In the genomic region with DNA sequence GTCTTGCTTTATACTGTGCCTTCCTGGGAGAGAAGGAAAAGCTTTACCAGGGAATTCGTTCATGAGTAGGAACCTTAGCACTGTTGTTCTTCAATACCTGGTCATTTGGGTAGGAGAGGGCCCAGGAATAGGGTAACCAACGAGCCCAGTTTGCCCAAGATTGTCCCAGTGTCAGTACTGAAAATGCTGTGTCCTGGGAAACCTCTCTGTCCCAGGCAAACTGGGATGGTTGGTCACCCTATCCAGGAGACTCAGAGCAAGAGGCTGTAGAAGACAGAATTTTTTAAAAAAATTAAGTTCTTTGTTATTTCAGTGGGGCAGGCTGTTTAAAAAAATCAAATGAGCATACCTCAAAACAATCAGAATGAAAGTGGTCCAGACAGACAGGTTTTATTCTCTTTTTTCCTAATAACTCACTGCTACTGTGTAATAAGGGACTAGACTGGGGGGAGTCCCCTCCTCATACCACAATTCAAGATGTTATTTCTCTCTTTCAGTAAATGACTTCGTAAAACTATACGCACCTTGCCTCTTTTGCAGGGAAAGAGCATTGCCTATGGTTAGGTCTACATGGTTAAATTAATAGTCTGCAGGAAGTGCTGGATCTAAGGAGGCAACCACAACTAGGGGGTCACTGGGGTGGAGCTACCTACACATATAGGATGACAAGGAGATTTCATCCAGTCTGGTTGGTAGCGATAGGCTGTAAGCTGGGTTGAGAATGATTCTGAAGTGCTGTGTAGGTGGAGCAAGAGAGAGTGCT, we compare ENCODE assay signal across 8 cellular contexts. TPM values are rescaled to one million over a fixed set of nuclear protein-coding genes. Genes with fewer than 3 reads are reported as not detected.
DNase-seq lines count a peak whose midpoint lies in the region; ATAC-seq and TF ChIP-seq lines count a peak whose summit lies in the region.

No MANE protein-coding gene starts in this region.

- H3K4me3 ChIP-seq in IMR-90 (ENCODE audit: insufficient read depth, low read depth, low read length) (no peak overlapping the region), gastroesophageal sphincter (no peak overlapping the region), osteoblast (ENCODE audit: insufficient read depth, low read length) (no peak overlapping the region), suprapubic skin (no peak overlapping the region)

- H3K36me3 ChIP-seq in IMR-90 (ENCODE audit: control insufficient read depth, insufficient read depth, low read length) (peaks cover 5% of the 10 kb centered on the region), gastroesophageal sphincter (no peaks in the 10 kb centered on the region), osteoblast (ENCODE audit: insufficient read depth, low read length) (no peaks in the 10 kb centered on the region), suprapubic skin (peaks cover 7% of the 10 kb centered on the region)

- H3K56ac ChIP-seq in IMR-90 (ENCODE audit: extremely low read depth, insufficient read depth, low read length): no peak overlapping the region

- no peak overlapping the region for H3K4ac ChIP-seq in IMR-90 (ENCODE audit: low read depth, low read length)

- intact Hi-C loops in IMR-90 (cut with micrococcal nuclease) (no loop called here), Right ventricle myocardium inferior (cut with DNase I) (loop anchor here (5.0 kb wide), 2 partner anchors 51 to 66 kb away; no protein-coding TSS in a partner anchor)

- TF ChIP-seq CTCF in IMR-90 (conservative IDR thresholded peaks at IDR 0.05; ENCODE audit: low read depth, low read length) (no peak), gastroesophageal sphincter (IDR thresholded peaks at IDR 0.05) (no peak), osteoblast (IDR thresholded peaks at IDR 0.05; ENCODE audit: extremely low read depth, low read depth, low read length) (no peak), suprapubic skin (IDR thresholded peaks at IDR 0.05) (no peak)

- dilution Hi-C loops in IMR-90 (cut with HindIII; ENCODE audit: low sequenced_read_pairs, unreplicated experiment): no loop called here

- H3K4me1 ChIP-seq in IMR-90 (ENCODE audit: control insufficient read depth, insufficient read depth, low read length): peaks cover 8% of the 10 kb centered on the region
- H3K4me1 ChIP-seq in gastroesophageal sphincter: peaks cover 15 to 41% (median 20%) of the 10 kb centered on the region in 3 donors
- peaks cover 47% of the 10 kb centered on the region for H3K4me1 ChIP-seq in osteoblast (ENCODE audit: insufficient read depth, low read length)
- H3K4me1 ChIP-seq in suprapubic skin: peaks cover 40% of the 10 kb centered on the region

- peaks cover 14% of the 10 kb centered on the region for H3K9me1 ChIP-seq in IMR-90 (ENCODE audit: insufficient read depth, low read length)

- H2BK120ac ChIP-seq in IMR-90 (ENCODE audit: low read depth, low read length): no peak overlapping the region

- H3K9ac ChIP-seq in IMR-90 (ENCODE audit: low read depth, low read length): no peak overlapping the region

- no peak overlapping the region for H3K27ac ChIP-seq in IMR-90 (ENCODE audit: insufficient read depth, low read length)
- H3K27ac ChIP-seq in gastroesophageal sphincter: peak overlapping the region in 3 of 4 donors; percentile 3 to 75 (median 74)
- H3K27ac ChIP-seq in osteoblast (ENCODE audit: low read depth, low read length): no peak overlapping the region
- H3K27ac ChIP-seq in suprapubic skin: no peak overlapping the region

- no TSS peak for BruUV-seq in IMR-90 (replicated peaks; lab: Mats Ljungman, UMichigan)

- H4K91ac ChIP-seq in IMR-90 (ENCODE audit: insufficient read depth, low read depth, low read length): no peak overlapping the region

- no peak for TF ChIP-seq RAD21 in IMR-90 (IDR thresholded peaks at IDR 0.05; ENCODE audit: low read length)

- 100% methylated on average over 1 of the region's 5 CpGs; no CpG with 5 or more reads in 1 of the 2 experiments for WGBS in IMR-90 (ENCODE audit: extremely low coverage in 2 of 2, insufficient read length in 1 of 2), 2 experiments
- WGBS in gastroesophageal sphincter (ENCODE audit: low coverage in 1 of 2), 2 donors: 85 to 93% methylated on average over 2 to 4 of the region's 5 CpGs
- WGBS in suprapubic skin: 91% methylated on average over 5 of the region's 5 CpGs

- H3K79me2 ChIP-seq in osteoblast (ENCODE audit: insufficient read depth, low read length): peaks cover 46% of the 10 kb centered on the region

- H2BK15ac ChIP-seq in IMR-90 (ENCODE audit: low read depth, low read length): no peak overlapping the region

- H2AFZ ChIP-seq in IMR-90 (replicated peaks; ENCODE audit: low read length, poor library complexity) (no peak overlapping the region), osteoblast (ENCODE audit: low read length) (no peak overlapping the region)

- H3K27me3 ChIP-seq in IMR-90 (ENCODE audit: control insufficient read depth, insufficient read depth, low read length): no peaks in the 10 kb centered on the region
- H3K27me3 ChIP-seq in gastroesophageal sphincter: no peaks in the 10 kb centered on the region
- no peaks in the 10 kb centered on the region for H3K27me3 ChIP-seq in osteoblast (ENCODE audit: insufficient read depth, low read length)
- H3K27me3 ChIP-seq in suprapubic skin: no peaks in the 10 kb centered on the region

- CTCF ChIA-PET in IMR-90 (lab: Yijun Ruan, JAX): interaction anchor here (1.4 kb wide), 1 partner anchor 12 kb away, joined by 3 read pairs; no protein-coding TSS in a partner anchor

- 0 out of 2 replicates have a peak overlapping the region, but pooled peaks have one; percentile 28 for H4K5ac ChIP-seq in IMR-90 (ENCODE audit: low read depth, low read length)

- no peak overlapping the region; the same call in 1 of the 2 replicates for H3K23ac ChIP-seq in IMR-90 (ENCODE audit: low read depth, low read length)

- H2AK9ac ChIP-seq in IMR-90 (replicated peaks; ENCODE audit: low read depth, low read length, poor library complexity): no peak overlapping the region

- no peak overlapping the region for H4K8ac ChIP-seq in IMR-90 (ENCODE audit: low read depth in 2 of 2, low read length in 2 of 2)

- H2BK5ac ChIP-seq in IMR-90 (ENCODE audit: low read depth, low read length, poor library complexity, severe bottlenecking): no peak overlapping the region

- TF ChIP-seq POLR2A in IMR-90 (IDR thresholded peaks at IDR 0.05; ENCODE audit: low read depth, low read length) (no peak), gastroesophageal sphincter (IDR thresholded peaks at IDR 0.05) (no peak), suprapubic skin (IDR thresholded peaks at IDR 0.05) (no peak)

- no peak overlapping the region for H2BK20ac ChIP-seq in IMR-90 (ENCODE audit: low read depth, low read length)

- H3K4me2 ChIP-seq in IMR-90 (ENCODE audit: low read depth, low read length) (no peak overlapping the region), osteoblast (ENCODE audit: insufficient read depth, low read length) (no peak overlapping the region)

- no peak overlapping the region for H3K18ac ChIP-seq in IMR-90 (ENCODE audit: low read depth, low read length)

- H3K79me1 ChIP-seq in IMR-90 (ENCODE audit: low read depth in 1 of 2, low read length in 2 of 2): peaks cover 38 to 61% of the 10 kb centered on the region in 2 experiments

- POLR2A ChIA-PET in IMR-90 (lab: Charles Lee; ENCODE audit: unreplicated experiment): no interaction called here

- in situ Hi-C loops in IMR-90 (cut with MboI; ENCODE audit: low sequenced_read_pairs): no loop called here

- H2AK5ac ChIP-seq in IMR-90 (ENCODE audit: low read depth, low read length): no peak overlapping the region

- H3K9me3 ChIP-seq in IMR-90 (ENCODE audit: control insufficient read depth, insufficient read depth, low read length): no peaks in the 10 kb centered on the region; the same call in 1 of the 2 replicates
- no peaks in the 10 kb centered on the region for H3K9me3 ChIP-seq in gastroesophageal sphincter
- H3K9me3 ChIP-seq in osteoblast (ENCODE audit: low read depth, low read length): no peaks in the 10 kb centered on the region
- H3K9me3 ChIP-seq in suprapubic skin: peaks cover 4% of the 10 kb centered on the region

- TF ChIP-seq EP300 in gastroesophageal sphincter (IDR thresholded peaks at IDR 0.05): no peak
- no peak for TF ChIP-seq EP300 in suprapubic skin (IDR thresholded peaks at IDR 0.05)

- H4K20me1 ChIP-seq in IMR-90 (ENCODE audit: insufficient read depth, low read length): peaks cover 21% of the 10 kb centered on the region; the same call in 1 of the 2 replicates
- H4K20me1 ChIP-seq in osteoblast (ENCODE audit: insufficient read depth, low read length): no peaks in the 10 kb centered on the region

- DNase-seq in IMR-90: no peak
- DNase-seq in osteoblast (ENCODE audit: insufficient read length, low spot score, missing footprints): no peak
- no peak for DNase-seq in Right ventricle myocardium inferior (ENCODE audit: missing footprints)
- no peak for DNase-seq in suprapubic skin (ENCODE audit: low spot score in 2 of 2)
- DNase-seq in NK-92 (lab: John Stamatoyannopoulos, UW; ENCODE audit: unreplicated experiment): no peak

- ATAC-seq in GM18502 (IDR thresholded peaks at IDR 0.05; ENCODE audit: poor library complexity, unreplicated experiment) (peak; percentile 59), GM21529 (IDR thresholded peaks at IDR 0.05; ENCODE audit: unreplicated experiment) (peak; percentile 64), IMR-90 (ENCODE audit: low read depth) (no peak), gastroesophageal sphincter (no peak), Right ventricle myocardium inferior (no peak)

- H3K14ac ChIP-seq in IMR-90 (replicated peaks; ENCODE audit: low read depth, low read length): peak overlapping the region; percentile 5; the same call in 1 of the 2 replicates

TF ChIP-seq in IMR-90, 13 proteins besides CTCF, POLR2A, EP300 and RAD21:
- no peak for TF ChIP-seq FOS (IDR thresholded peaks at IDR 0.05; ENCODE audit: low read depth, low read length)
- TF ChIP-seq CEBPB (IDR thresholded peaks at IDR 0.05; ENCODE audit: low read depth, low read length): no peak
- TF ChIP-seq MAFK (IDR thresholded peaks at IDR 0.05; ENCODE audit: low read depth, low read length): no peak
- TF ChIP-seq SMC3 (IDR thresholded peaks at IDR 0.05; ENCODE audit: low read depth, low read length): no peak

RNA-seq across cellular contexts. Expression of gene FAM133B, which starts 41.1 kb away (rescaled TPM):
- total RNA-seq in IMR-90 (2012; rRNA removed) (5.4 and 16.4 TPM in 2 replicates), gastroesophageal sphincter (10 to 100 TPM; 16.4 to 27.9 (median 26.9) TPM), osteoblast (17.1 and 17.4 TPM in 2 replicates), Right ventricle myocardium inferior (14.3 TPM), suprapubic skin (10 to 100 TPM; 13.6 to 34.5 (median 19.5) TPM)
- 9.5 and 10.6 TPM in 2 replicates for polyA plus RNA-seq in IMR-90 (2012; rRNA removed)
- 1.3 and 2.1 TPM in 2 replicates for polyA plus RNA-seq in IMR-90 (2012; cell fraction: cytosol; rRNA removed)
- 2.5 and 20.4 TPM in 2 replicates for polyA plus RNA-seq in IMR-90 (2012; cell fraction: nucleus; rRNA removed; ENCODE audit: low replicate concordance)

Comparison
In these comparisons a context has a peak if more than half of its experiments do, and no peak if none do; other contexts are left out.
1. ATAC-seq: peak in GM18502 (single experiment) and GM21529 (single experiment); none in IMR-90 (single experiment), gastroesophageal sphincter (single experiment) and Right ventricle myocardium inferior (single experiment).
2. H3K27ac ChIP-seq: peak in gastroesophageal sphincter (3 of 4); none in IMR-90 (single experiment), osteoblast (single experiment) and suprapubic skin (single experiment).